14 cellular contexts compared by ENCODE assay signal in genomic region chr1:109712321-109712864, GRCh38. TPM values are rescaled to one million over a fixed set of nuclear protein-coding genes. Genes with fewer than 3 reads are reported as not detected.
DNase-seq lines count a peak whose midpoint lies in the region; ATAC-seq and TF ChIP-seq lines count a peak whose summit lies in the region.
"Had no signal": no experiment of that assay in that cellular context is flagged by ENCODE, and none has a peak within 500 bp of the region (broad histone marks: within the 10 kb centered on the region; RNA-seq: fewer than 3 reads in every experiment).

No MANE protein-coding gene starts in this region.

- DNase-seq in HEK293T (ENCODE audit: extremely low spot score) (peak; percentile 3), lower lobe of right lung (no peak), suprapubic skin (ENCODE audit: low spot score in 2 of 2) (no peak), glomerular visceral epithelial cell (ENCODE audit: extremely low spot score) (no peak), epidermal melanocyte (ENCODE audit: insufficient read length, low spot score) (no peak), RPMI8226 (no peak), thyroid gland (no peak)
- DNase-seq: activated naive CD4-positive, alpha-beta T cell treated with anti-CD3 and anti-CD28 coated beads for 36 hours; stimulated activated CD4-positive, alpha-beta T cell treated with anti-CD3 and anti-CD28 coated beads, Interleukin-4, amount 100 ng/mL, for 4 hours had no signal

- CTCF ChIA-PET in HEK293T (lab: Yijun Ruan, JAX), result no interaction called here

- H3K36me3 ChIP-seq in esophagus (ENCODE audit: control insufficient read depth in 2 of 2, insufficient read depth in 2 of 2, low read length in 1 of 2) (no peaks in the 10 kb centered on the region), lower lobe of right lung (no peaks in the 10 kb centered on the region), suprapubic skin (no peaks in the 10 kb centered on the region), thyroid gland (no peaks in the 10 kb centered on the region)

- no peaks in the 10 kb centered on the region for H3K9me3 ChIP-seq in esophagus (ENCODE audit: control insufficient read depth in 2 of 2, insufficient read depth in 1 of 2, low read depth in 1 of 2, low read length in 1 of 2)
- H3K9me3 ChIP-seq in lower lobe of right lung, result peaks cover 9% of the 10 kb centered on the region
- H3K9me3 ChIP-seq in suprapubic skin, result no peaks in the 10 kb centered on the region
- H3K9me3 ChIP-seq in thyroid gland, result no peaks in the 10 kb centered on the region

- peak; percentile 23 to 52 for ATAC-seq in lower lobe of right lung
- ATAC-seq: HepG2 had no signal

- H3K27ac ChIP-seq in esophagus (ENCODE audit: low read depth in 2 of 2, low read length in 1 of 2) (peak overlapping the region in 1 of 2 donors; percentile 7), lower lobe of right lung (peak overlapping the region; percentile 24), suprapubic skin (no peak overlapping the region), thyroid gland (no peak overlapping the region)

- no peak for TF ChIP-seq POLR2A in suprapubic skin (IDR thresholded peaks at IDR 0.05)
- no peak for TF ChIP-seq POLR2A in thyroid gland (IDR thresholded peaks at IDR 0.05)

- intact Hi-C loops in lower lobe of right lung (cut with DNase I), result no loop called here
- intact Hi-C loops in thyroid gland (cut with DNase I), result no loop called here

- no peak for TF ChIP-seq EP300 in suprapubic skin (IDR thresholded peaks at IDR 0.05)

- H3K27me3 ChIP-seq in esophagus (ENCODE audit: control insufficient read depth in 1 of 2, insufficient read depth in 2 of 2, low read length in 2 of 2) (no peaks in the 10 kb centered on the region), lower lobe of right lung (ENCODE audit: low read depth) (peaks cover 4% of the 10 kb centered on the region), suprapubic skin (no peaks in the 10 kb centered on the region), thyroid gland (no peaks in the 10 kb centered on the region)

- WGBS in esophagus, 2 donors, result 59 to 67% methylated on average over 22 of the region's 22 CpGs
- 56% methylated on average over 5 of the region's 22 CpGs for WGBS in suprapubic skin
- WGBS in thyroid gland, 2 donors, result 54% methylated on average over 6 to 16 of the region's 22 CpGs

- peak overlapping the region; percentile 2 to 8 for H3K4me3 ChIP-seq in esophagus (ENCODE audit: low read depth in 1 of 2, low read length in 2 of 2)
- H3K4me3 ChIP-seq in lower lobe of right lung, result peak overlapping the region; percentile 48
- peak overlapping the region; percentile 30 for H3K4me3 ChIP-seq in suprapubic skin
- H3K4me3 ChIP-seq in thyroid gland (replicated peaks in 1 of 3), result peak overlapping the region in 1 of 3 donors; percentile 12

- TF ChIP-seq CTCF in lower lobe of right lung (IDR thresholded peaks at IDR 0.05) (no peak), suprapubic skin (IDR thresholded peaks at IDR 0.05) (no peak), thyroid gland (IDR thresholded peaks at IDR 0.05) (no peak)

- peaks cover 0 to 8% of the 10 kb centered on the region in 2 donors for H3K4me1 ChIP-seq in esophagus (ENCODE audit: control insufficient read depth in 2 of 2, insufficient read depth in 2 of 2, low read length in 1 of 2)
- H3K4me1 ChIP-seq in lower lobe of right lung, result no peaks in the 10 kb centered on the region
- H3K4me1 ChIP-seq in suprapubic skin, result peaks cover 28% of the 10 kb centered on the region
- H3K4me1 ChIP-seq in thyroid gland, result peaks cover 0 to 3% of the 10 kb centered on the region in 2 donors

- POLR2A ChIA-PET in HEK293T (lab: Yijun Ruan, JAX), result no interaction called here

TF ChIP-seq in HEK293T, 16 proteins besides CTCF, POLR2A, EP300 and RAD21:
- TF ChIP-seq PKNOX1 (IDR thresholded peaks at IDR 0.05) (no peak), HDGF (IDR thresholded peaks at IDR 0.05; ENCODE audit: borderline replicate concordance) (no peak), NFRKB (IDR thresholded peaks at IDR 0.05) (no peak), ARNT (IDR thresholded peaks at IDR 0.05) (no peak), FOXM1 (IDR thresholded peaks at IDR 0.05; ENCODE audit: borderline replicate concordance) (no peak), L3MBTL2 (conservative IDR thresholded peaks at IDR 0.05) (no peak)
TF ChIP-seq in HEK293T: peak in this region for 0.

RNA-seq across cellular contexts. Expression of gene GSTM5, which starts 0.3 kb away (rescaled TPM):
- 1 to 10 TPM; 1.6 to 2.2 TPM for polyA plus RNA-seq in esophagus
- total RNA-seq in lower lobe of right lung (11.7 TPM), suprapubic skin (1 to 10 TPM in 2 of 4 donors, under 1 TPM in 1, not detected in 1; 0.38 to 2.6 (median 1.4) TPM), thyroid gland (1 to 10 TPM; 2.8 to 5.4 (median 3.0) TPM)
- total RNA-seq: activated CD8-positive, alpha-beta memory T cell treated with anti-CD3 and anti-CD28 coated beads for 36 hours; activated naive CD4-positive, alpha-beta T cell treated with anti-CD3 and anti-CD28 coated beads for 36 hours; chondrocyte; HepG2 had no signal
- polyA plus RNA-seq: HepG2 had no signal

RNA-seq across cellular contexts. Expression of gene GSTM1, which starts 24.8 kb away (rescaled TPM):
- polyA plus RNA-seq in esophagus, result 100 to 1,000 TPM; 125 to 132 TPM
- total RNA-seq in lower lobe of right lung (not detected), suprapubic skin (10 to 100 TPM in 1 of 4 donors, not detected in 3; 48.2 TPM), thyroid gland (10 to 100 TPM in 1 of 4 donors, not detected in 3; 23.4 TPM)
- total RNA-seq: activated CD8-positive, alpha-beta memory T cell treated with anti-CD3 and anti-CD28 coated beads for 36 hours; activated naive CD4-positive, alpha-beta T cell treated with anti-CD3 and anti-CD28 coated beads for 36 hours; HepG2; left cardiac atrium had no signal

RNA-seq across cellular contexts. Expression of gene GSTM3, which starts 28.4 kb away (rescaled TPM):
- 100 to 1,000 TPM in 1 of 2 donors, 10 to 100 TPM in 1; 77.5 to 106 TPM for polyA plus RNA-seq in esophagus
- total RNA-seq in lower lobe of right lung (18.5 TPM), suprapubic skin (100 to 1,000 TPM in 2 of 4 donors, 10 to 100 TPM in 2; 65.9 to 288 (median 114) TPM), thyroid gland (100 to 1,000 TPM in 3 of 4 donors, 10 to 100 TPM in 1; 61.1 to 162 (median 132) TPM)

RNA-seq across cellular contexts. Expression of gene GSTM2, which starts 44.5 kb away (rescaled TPM):
- polyA plus RNA-seq in esophagus, result 100 to 1,000 TPM in 1 of 2 donors, 10 to 100 TPM in 1; 52.0 to 130 TPM
- total RNA-seq in lower lobe of right lung (35.7 TPM), suprapubic skin (100 to 1,000 TPM; 103 to 366 (median 186) TPM), thyroid gland (10 to 100 TPM; 37.1 to 73.6 (median 62.3) TPM)

RNA-seq across cellular contexts. Expression of gene EPS8L3, which starts 51.3 kb away (rescaled TPM):
- polyA plus RNA-seq in esophagus, result under 1 TPM; 0.10 to 0.28 TPM
- total RNA-seq in lower lobe of right lung, result not detected
- not detected for total RNA-seq in suprapubic skin
- total RNA-seq in thyroid gland, result not detected
- total RNA-seq: activated CD8-positive, alpha-beta memory T cell treated with anti-CD3 and anti-CD28 coated beads for 36 hours; activated naive CD4-positive, alpha-beta T cell treated with anti-CD3 and anti-CD28 coated beads for 36 hours; chondrocyte; left cardiac atrium had no signal
